ENCODE assay signal across 22 cellular contexts in the genomic region with DNA sequence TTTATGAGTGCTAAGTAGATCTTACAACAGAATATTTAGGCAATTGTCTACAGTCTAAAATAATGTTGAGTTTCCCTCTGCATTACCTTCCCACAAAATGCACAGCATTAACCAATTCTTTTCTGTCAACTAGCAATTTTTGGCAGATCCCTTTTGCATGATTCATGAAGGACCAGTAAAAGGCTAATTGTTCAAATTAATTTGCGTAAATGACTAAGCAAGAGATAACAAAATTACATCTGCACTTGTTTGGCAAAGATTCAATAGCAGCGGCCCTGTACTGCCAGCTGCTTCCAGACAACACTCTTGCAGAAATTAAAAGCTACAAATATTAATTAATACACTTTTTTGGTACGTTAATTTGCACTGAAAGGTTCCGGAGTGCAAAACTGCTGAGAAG.
A peak's percentile ranks its signal among the peaks of the same experiment; 100 is the strongest.
DNase-seq lines count a peak whose midpoint lies in the region; ATAC-seq, FAIRE-seq and TF ChIP-seq lines count a peak whose summit lies in the region.
"Had no signal": no experiment of that assay in that cellular context is flagged by ENCODE, and none has a peak within 500 bp of the region (broad histone marks: within the 10 kb centered on the region; RNA-seq: fewer than 3 reads in every experiment).

No MANE protein-coding gene starts in this region.

- no peaks in the 10 kb centered on the region for H3K79me2 ChIP-seq in endothelial cell of umbilical vein (ENCODE audit: control insufficient read depth, insufficient read depth, low read length)

- no peaks in the 10 kb centered on the region for H3K9me3 Mint-ChIP-seq in activated CD8-positive, alpha-beta T cell treated with anti-CD3 and anti-CD28 coated beads for 36 hours
- H3K9me3 Mint-ChIP-seq: H9; stimulated activated naive CD8-positive, alpha-beta T cell treated with anti-CD3 and anti-CD28 coated beads, Interleukin-15, Interleukin-2, amounts not matched to agents 100 ng/mL and 50 ng/mL, for 24 hours had no signal

- no peaks in the 10 kb centered on the region for H3K9me1 ChIP-seq in endothelial cell of umbilical vein (replicated peaks; ENCODE audit: control insufficient read depth, extremely low read depth, insufficient read depth, low read length)

- no peak overlapping the region for H3K27ac ChIP-seq in endothelial cell of umbilical vein (ENCODE audit: insufficient read depth, low read depth, low read length)
- H3K27ac ChIP-seq in Peyer's patch: no peak overlapping the region
- H3K27ac ChIP-seq: neutrophil, tibial artery had no signal

- dilution Hi-C loops in endothelial cell of umbilical vein (cut with MboI; ENCODE audit: extremely low pct_ligation_motif_present, low sequenced_read_pairs): no loop called here

- H3K27ac Mint-ChIP-seq in activated CD8-positive, alpha-beta T cell treated with anti-CD3 and anti-CD28 coated beads for 36 hours: no peak overlapping the region
- H3K27ac Mint-ChIP-seq: CD4-positive, alpha-beta memory T cell; H9; stimulated activated naive CD8-positive, alpha-beta T cell treated with anti-CD3 and anti-CD28 coated beads, Interleukin-15, Interleukin-2, amounts not matched to agents 100 ng/mL and 50 ng/mL, for 24 hours had no signal

- H3K9me3 ChIP-seq in endothelial cell of umbilical vein (replicated peaks; ENCODE audit: control insufficient read depth, insufficient read depth, low read length): no peaks in the 10 kb centered on the region
- no peaks in the 10 kb centered on the region for H3K9me3 ChIP-seq in Peyer's patch
- H3K9me3 ChIP-seq: neutrophil, tibial artery had no signal

- no peaks in the 10 kb centered on the region for H4K20me1 ChIP-seq in endothelial cell of umbilical vein (replicated peaks; ENCODE audit: control insufficient read depth, extremely low read depth, insufficient read depth, low read length)

- DNase-seq in AG08395 (ENCODE audit: low spot score) (peak; percentile 6), EL (peak; percentile 33), NCI-H82 (lab: John Stamatoyannopoulos, UW) (peak; percentile 78), endothelial cell of umbilical vein (ENCODE audit: low read depth, low spot score) (peak; percentile 25), hypothalamus (lab: John Stamatoyannopoulos, UW) (no peak), Peyer's patch (no peak)
- no peak for DNase-seq in activated CD8-positive, alpha-beta T cell treated with anti-CD3 and anti-CD28 coated beads for 36 hours
- DNase-seq: activated CD4-positive, CD25-positive, alpha-beta regulatory T cell treated with anti-CD3 and anti-CD28 coated beads, Interleukin-2, amount 50 U/mL, for 72 hours; activated naive CD4-positive, alpha-beta T cell treated with anti-CD3 and anti-CD28 coated beads, Interleukin-2, amount 50 U/mL, for 16 hours; CD4-positive, alpha-beta memory T cell; effector memory CD4-positive, alpha-beta T cell; H9; small intestine; stimulated activated CD4-positive, alpha-beta T cell treated with anti-CD3 and anti-CD28 coated beads, Interleukin-4, amount 100 ng/mL, for 1 hour; T-helper 9 cell; tibial artery had no signal

- CTCF ChIA-PET in endothelial cell of umbilical vein (lab: Charles Lee): no interaction called here
- CTCF ChIA-PET in activated CD8-positive, alpha-beta T cell treated with anti-CD3 and anti-CD28 coated beads for 36 hours (lab: Charles Lee): no interaction called here

- POLR2A ChIA-PET in endothelial cell of umbilical vein (lab: Charles Lee): interaction anchor here (0.6 kb wide), 1 partner anchor 1269 kb away, joined by 9 read pairs; the partner anchor contains the start of gene ACVR2A
- POLR2A ChIA-PET in activated CD8-positive, alpha-beta T cell treated with anti-CD3 and anti-CD28 coated beads for 36 hours (lab: Charles Lee): no interaction called here

- H3K4me1 ChIP-seq in endothelial cell of umbilical vein (ENCODE audit: control insufficient read depth, extremely low read depth, insufficient read depth, low read length) (peaks cover 15% of the 10 kb centered on the region), Peyer's patch (no peaks in the 10 kb centered on the region)
- H3K4me1 ChIP-seq: tibial artery had no signal

- no peak overlapping the region for H3K4me3 Mint-ChIP-seq in activated CD8-positive, alpha-beta T cell treated with anti-CD3 and anti-CD28 coated beads for 36 hours
- H3K4me3 Mint-ChIP-seq: CD4-positive, alpha-beta memory T cell; H9; stimulated activated naive CD8-positive, alpha-beta T cell treated with anti-CD3 and anti-CD28 coated beads, Interleukin-15, Interleukin-2, amounts not matched to agents 100 ng/mL and 50 ng/mL, for 24 hours had no signal

- no peaks in the 10 kb centered on the region for H3K27me3 Mint-ChIP-seq in activated CD8-positive, alpha-beta T cell treated with anti-CD3 and anti-CD28 coated beads for 36 hours
- H3K27me3 Mint-ChIP-seq: CD4-positive, alpha-beta memory T cell; stimulated activated naive CD8-positive, alpha-beta T cell treated with anti-CD3 and anti-CD28 coated beads, Interleukin-15, Interleukin-2, amounts not matched to agents 100 ng/mL and 50 ng/mL, for 24 hours had no signal

- H3K9ac ChIP-seq in endothelial cell of umbilical vein (replicated peaks; ENCODE audit: extremely low read depth, insufficient read depth, low read length): no peak overlapping the region

- no peak for ATAC-seq in HG03442 (IDR thresholded peaks at IDR 0.05; ENCODE audit: unreplicated experiment)
- ATAC-seq in activated CD8-positive, alpha-beta T cell treated with anti-CD3 and anti-CD28 coated beads for 36 hours: no peak

- H3K4me2 ChIP-seq in endothelial cell of umbilical vein (ENCODE audit: insufficient read depth, low read length): no peak overlapping the region

- no peaks in the 10 kb centered on the region for H3K36me3 ChIP-seq in endothelial cell of umbilical vein (ENCODE audit: control insufficient read depth in 2 of 2, extremely low read depth in 1 of 2, insufficient read depth in 2 of 2, low read length in 2 of 2)
- no peaks in the 10 kb centered on the region for H3K36me3 ChIP-seq in Peyer's patch
- H3K36me3 ChIP-seq: neutrophil, tibial artery had no signal

- TF ChIP-seq POLR2A in endothelial cell of umbilical vein (IDR thresholded peaks at IDR 0.05; ENCODE audit: low read depth, low read length): no peak
- TF ChIP-seq POLR2A in Peyer's patch (IDR thresholded peaks at IDR 0.05): no peak

- FAIRE-seq in endothelial cell of umbilical vein (lab: Jason Lieb, UNC): no peak
- FAIRE-seq: islet of Langerhans, RCC 7860, small intestine had no signal

- BruUV-seq in endothelial cell of umbilical vein (replicated peaks; lab: Mats Ljungman, UMichigan): no TSS peak

- H2AFZ ChIP-seq in endothelial cell of umbilical vein (ENCODE audit: low read depth, low read length): no peak overlapping the region

- TF ChIP-seq CTCF in endothelial cell of umbilical vein (IDR thresholded peaks at IDR 0.05; ENCODE audit: extremely low read depth in 1 of 2, insufficient read depth in 1 of 2, low read depth in 1 of 2, low read length in 2 of 2): no peak
- no peak for TF ChIP-seq CTCF in activated CD8-positive, alpha-beta T cell treated with anti-CD3 and anti-CD28 coated beads for 36 hours (IDR thresholded peaks at IDR 0.05)
- TF ChIP-seq CTCF in Peyer's patch (IDR thresholded peaks at IDR 0.05): no peak

- no peaks in the 10 kb centered on the region for H3K36me3 Mint-ChIP-seq in activated CD8-positive, alpha-beta T cell treated with anti-CD3 and anti-CD28 coated beads for 36 hours (ENCODE audit: low read depth)
- H3K36me3 Mint-ChIP-seq: CD4-positive, alpha-beta memory T cell had no signal

- no peaks in the 10 kb centered on the region for H3K27me3 ChIP-seq in endothelial cell of umbilical vein (ENCODE audit: control insufficient read depth in 2 of 2, insufficient read depth in 2 of 2, low read length in 2 of 2)
- H3K27me3 ChIP-seq in Peyer's patch: no peaks in the 10 kb centered on the region
- H3K27me3 ChIP-seq: neutrophil, tibial artery had no signal

- H3K4me1 Mint-ChIP-seq in activated CD8-positive, alpha-beta T cell treated with anti-CD3 and anti-CD28 coated beads for 36 hours (ENCODE audit: low read depth): no peaks in the 10 kb centered on the region
- H3K4me1 Mint-ChIP-seq: CD4-positive, alpha-beta memory T cell had no signal

- H3K4me3 ChIP-seq in endothelial cell of umbilical vein (replicated peaks in 1 of 3; ENCODE audit: insufficient read depth in 1 of 3, low read depth in 1 of 3, low read length in 3 of 3) (no peak overlapping the region), Peyer's patch (no peak overlapping the region)
- H3K4me3 ChIP-seq: lung, tibial artery had no signal

- intact Hi-C loops in endothelial cell of umbilical vein (cut with micrococcal nuclease): no loop called here
- intact Hi-C loops in activated CD8-positive, alpha-beta T cell treated with anti-CD3 and anti-CD28 coated beads for 36 hours (cut with micrococcal nuclease): no loop called here

TF ChIP-seq in endothelial cell of umbilical vein, 7 proteins besides CTCF, POLR2A, EP300 and RAD21:
- TF ChIP-seq JUN (IDR thresholded peaks at IDR 0.05; ENCODE audit: borderline replicate concordance, insufficient read depth, insufficient read length, low read depth) (no peak), GATA2 (IDR thresholded peaks at IDR 0.05; ENCODE audit: insufficient read depth, insufficient read length, low read depth, low read length) (peak; percentile 13)

Comparison
In these comparisons a context has a peak if more than half of its experiments do, and no peak if none do; other contexts are left out.
1. DNase-seq: peak in AG08395 (single experiment), EL (single experiment), NCI-H82 (single experiment) and endothelial cell of umbilical vein (single experiment); none in activated CD8-positive, alpha-beta T cell treated with anti-CD3 and anti-CD28 coated beads for 36 hours (single experiment), hypothalamus (0 of 51) and Peyer's patch (0 of 3).